Comparison of ENCODE assay signal across 9 cellular contexts in the genomic region with DNA sequence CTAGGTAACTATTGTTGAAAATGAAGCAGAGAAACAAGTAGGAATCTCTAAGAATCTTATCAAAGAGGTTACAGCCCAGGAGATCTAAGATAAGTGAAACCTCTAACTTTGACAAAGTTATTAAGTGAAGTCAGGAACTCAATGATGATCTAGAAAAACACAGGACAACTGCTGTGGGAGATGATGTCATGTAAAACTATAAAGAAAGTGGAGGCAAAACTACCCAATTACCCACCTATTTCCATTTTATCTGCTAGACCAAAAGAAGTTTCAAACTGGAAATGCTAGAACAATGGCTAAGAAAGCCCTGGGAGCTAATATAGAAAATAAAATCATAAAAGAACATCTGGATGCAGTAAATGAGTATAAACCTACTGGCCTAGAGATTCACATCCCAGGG. TPM values are rescaled to one million over a fixed set of nuclear protein-coding genes. Genes with fewer than 3 reads are reported as not detected.
"Had no signal": no experiment of that assay in that cellular context is flagged by ENCODE, and none has a peak within 500 bp of the region (broad histone marks: within the 10 kb centered on the region; RNA-seq: fewer than 3 reads in every experiment).

No MANE protein-coding gene starts in this region.

- ATAC-seq: GM12878 had no signal

- DNase-seq: GDM1, GF-D8 had no signal

- FAIRE-seq: G401.6, GM12878, GM12891, GM12892, GM18507, GM19239 had no signal

- H3K4me3 ChIP-seq: GM12878 had no signal

RNA-seq across cellular contexts. Expression of gene SATB2, which starts 50.3 kb away (rescaled TPM):
- total RNA-seq: G401 had no signal
